In the genomic region with DNA sequence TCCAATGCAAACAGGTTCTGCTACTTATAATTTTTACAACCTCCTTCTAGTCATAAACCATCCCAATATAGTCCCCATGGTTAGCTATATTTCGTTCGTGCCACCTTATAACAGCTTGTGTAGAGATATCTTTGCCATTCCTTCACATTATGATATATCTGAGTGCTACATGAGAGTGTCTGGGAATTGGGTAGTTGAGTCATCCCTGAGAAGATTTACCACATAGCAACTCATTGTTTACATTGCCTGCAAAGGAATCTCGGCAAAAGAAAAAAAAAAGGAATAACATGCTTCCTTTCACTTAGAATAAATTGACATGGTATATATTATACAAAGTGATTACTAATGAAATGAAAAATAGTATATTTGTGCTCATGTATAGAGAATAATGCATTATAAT, we compare ENCODE assay signal across 15 cellular contexts.
DNase-seq lines count a peak whose midpoint lies in the region; ATAC-seq and TF ChIP-seq lines count a peak whose summit lies in the region.
"Had no signal": no experiment of that assay in that cellular context is flagged by ENCODE, and none has a peak within 500 bp of the region (broad histone marks: within the 10 kb centered on the region; RNA-seq: fewer than 3 reads in every experiment).

No MANE protein-coding gene starts in this region.

- TF ChIP-seq CTCF in AG04450 (IDR thresholded peaks at IDR 0.05; ENCODE audit: low read depth, low read length) (no peak), type B pancreatic cell (conservative IDR thresholded peaks at IDR 0.05) (no peak)

- no peaks in the 10 kb centered on the region for H3K9me3 Mint-ChIP-seq in type B pancreatic cell
- H3K9me3 Mint-ChIP-seq: activated T-helper 1 cell treated with anti-CD3 and anti-CD28 coated beads, Interleukin-12 subunit alpha, Interleukin-12 subunit beta, Interleukin-2, Interleukin-4 antibody, amounts not matched to agents 30 ng/mL and 10 ng/mL and 1 ng/mL, durations not matched to agents 14 hours and 24 hours and 36 hours; T-helper 2 cell treated with Interferon-gamma antibody and Interleukin-4, amounts not matched to agents 5 μg/mL and 100 μg/mL, for 36 hours had no signal

- no peak overlapping the region for H3K27ac Mint-ChIP-seq in type B pancreatic cell
- H3K27ac Mint-ChIP-seq: activated T-helper 1 cell treated with anti-CD3 and anti-CD28 coated beads, Interleukin-12 subunit alpha, Interleukin-12 subunit beta, Interleukin-2, Interleukin-4 antibody, amounts not matched to agents 30 ng/mL and 10 ng/mL and 1 ng/mL, durations not matched to agents 14 hours and 24 hours and 36 hours; brain; T-helper 2 cell treated with Interferon-gamma antibody and Interleukin-4, amounts not matched to agents 5 μg/mL and 100 μg/mL, for 36 hours had no signal

- DNase-seq in AG04450 (ENCODE audit: low read depth, low spot score) (peak; percentile 42), HPDE6-E6E7 (ENCODE audit: extremely low spot score) (peak; percentile 36), brain pericyte (ENCODE audit: low read depth, low spot score) (peak; percentile 13), kidney glomerular epithelial cell (lab: John Stamatoyannopoulos, UW) (peak; percentile 54), NCI-H345 (lab: John Stamatoyannopoulos, UW) (no peak), HEK293T (ENCODE audit: extremely low spot score) (no peak), type B pancreatic cell (ENCODE audit: extremely low spot score, unreplicated experiment) (no peak)
- DNase-seq: NCI-H1694, NCI-H69 had no signal

- POLR2A ChIA-PET in AG04450 (lab: Yijun Ruan, JAX) (interaction anchor here (0.9 kb wide), 1 partner anchor 13 kb away, joined by 3 read pairs; no protein-coding TSS in a partner anchor), HEK293T (lab: Yijun Ruan, JAX) (no interaction called here)

- no peak overlapping the region for H3K4me3 Mint-ChIP-seq in type B pancreatic cell
- H3K4me3 Mint-ChIP-seq: activated T-helper 1 cell treated with anti-CD3 and anti-CD28 coated beads, Interleukin-12 subunit alpha, Interleukin-12 subunit beta, Interleukin-2, Interleukin-4 antibody, amounts not matched to agents 30 ng/mL and 10 ng/mL and 1 ng/mL, durations not matched to agents 14 hours and 24 hours and 36 hours; brain; T-helper 2 cell treated with Interferon-gamma antibody and Interleukin-4, amounts not matched to agents 5 μg/mL and 100 μg/mL, for 36 hours had no signal

- no peak overlapping the region for H3K4me3 ChIP-seq in AG04450 (ENCODE audit: low read depth, low read length)
- H3K4me3 ChIP-seq: BLaER1 had no signal

- ATAC-seq in GM21360 (IDR thresholded peaks at IDR 0.05; ENCODE audit: unreplicated experiment): no peak
- ATAC-seq: Right ventricle myocardium inferior had no signal

- H3K4me1 Mint-ChIP-seq in type B pancreatic cell (ENCODE audit: unreplicated experiment): no peaks in the 10 kb centered on the region

- CTCF ChIA-PET in AG04450 (lab: Charles Lee): interaction anchor here (0.6 to 1.2 kb wide), 2 partner anchors 39 to 291 kb away, joined by 3 read pairs; no protein-coding TSS in a partner anchor
- CTCF ChIA-PET in HEK293T (lab: Yijun Ruan, JAX): no interaction called here

- H3K27me3 Mint-ChIP-seq in type B pancreatic cell: no peaks in the 10 kb centered on the region
- H3K27me3 Mint-ChIP-seq: brain had no signal

- no peaks in the 10 kb centered on the region for H3K27me3 ChIP-seq in AG04450 (ENCODE audit: control insufficient read depth, insufficient read depth, low read length)
- H3K27me3 ChIP-seq: BLaER1 had no signal

- no peaks in the 10 kb centered on the region for H3K36me3 Mint-ChIP-seq in type B pancreatic cell
- H3K36me3 Mint-ChIP-seq: brain had no signal

- H3K9me3 ChIP-seq in AG04450 (ENCODE audit: control insufficient read depth, insufficient read depth, low read length): no peaks in the 10 kb centered on the region
- H3K9me3 ChIP-seq: BLaER1 had no signal

- H3K27ac ChIP-seq in AG04450 (ENCODE audit: low read depth, low read length): no peak overlapping the region
- H3K27ac ChIP-seq: BLaER1 had no signal

TF ChIP-seq in HEK293T, 16 proteins besides CTCF, POLR2A, EP300 and RAD21:
- no peak for TF ChIP-seq ELF4 (IDR thresholded peaks at IDR 0.05)
- TF ChIP-seq SP1 (IDR thresholded peaks at IDR 0.05): no peak
- no peak for TF ChIP-seq ARNT (IDR thresholded peaks at IDR 0.05)
- no peak for TF ChIP-seq CTBP1 (IDR thresholded peaks at IDR 0.05; ENCODE audit: borderline replicate concordance)
- no peak for TF ChIP-seq HDGF (IDR thresholded peaks at IDR 0.05; ENCODE audit: borderline replicate concordance)

Comparison
In these comparisons a context has a peak if more than half of its experiments do, and no peak if none do; other contexts are left out.
1. DNase-seq: peak in AG04450 (single experiment), HPDE6-E6E7 (single experiment), brain pericyte (single experiment) and kidney glomerular epithelial cell (single experiment); none in NCI-H345 (single experiment), HEK293T (single experiment) and type B pancreatic cell (single experiment).